8 cellular contexts compared by ENCODE assay signal in genomic region chr9:128066713-128067621, GRCh38. TPM values are rescaled to one million over a fixed set of nuclear protein-coding genes. Genes with fewer than 3 reads are reported as not detected.
DNase-seq lines count a peak whose midpoint lies in the region; ATAC-seq and TF ChIP-seq lines count a peak whose summit lies in the region.

TSS of gene NAIF1 (minus strand) at chr9:128067320. CDS start at chr9:128067101, 219 bp downstream.

- ATAC-seq in RWPE2 (ENCODE audit: low read depth) (peak; percentile 86), natural killer cell (peak; percentile 66 to 83 (median 71))

- peak within 1 kb of the TSS; percentile 94 for H3K4me3 ChIP-seq in LNCaP clone FGC (ENCODE audit: low read depth, low read length)
- H3K4me3 ChIP-seq in RWPE2 (ENCODE audit: severe bottlenecking): peak within 1 kb of the TSS; percentile 55

- peaks cover 34% of the 10 kb centered on the region for H3K4me1 Mint-ChIP-seq in activated T-helper 2 cell treated with anti-CD3 and anti-CD28 coated beads, Interferon-gamma antibody, Interleukin-2, Interleukin-4, amounts not matched to agents 10 μg/mL and 5 μg/mL and 100 μg/mL, durations not matched to agents 14 hours and 24 hours and 36 hours (ENCODE audit: low read depth)
- peaks cover 39% of the 10 kb centered on the region in 2 donors for H3K4me1 Mint-ChIP-seq in natural killer cell

- H3K9me3 ChIP-seq in RWPE2 (ENCODE audit: severe bottlenecking): no peaks in the 10 kb centered on the region

- TF ChIP-seq CTCF in LNCaP clone FGC (IDR thresholded peaks at IDR 0.05; ENCODE audit: control insufficient read depth, extremely low read depth, insufficient read depth): no peak
- no peak for TF ChIP-seq CTCF in RWPE2 (IDR thresholded peaks at IDR 0.05; ENCODE audit: poor library complexity, severe bottlenecking)
- no peak for TF ChIP-seq CTCF in natural killer cell (IDR thresholded peaks at IDR 0.05)

- H3K9me3 Mint-ChIP-seq in activated T-helper 2 cell treated with anti-CD3 and anti-CD28 coated beads, Interferon-gamma antibody, Interleukin-2, Interleukin-4, amounts not matched to agents 10 μg/mL and 5 μg/mL and 100 μg/mL, durations not matched to agents 14 hours and 24 hours and 36 hours: no peaks in the 10 kb centered on the region
- no peaks in the 10 kb centered on the region for H3K9me3 Mint-ChIP-seq in natural killer cell

- H3K27ac Mint-ChIP-seq in activated T-helper 2 cell treated with anti-CD3 and anti-CD28 coated beads, Interferon-gamma antibody, Interleukin-2, Interleukin-4, amounts not matched to agents 10 μg/mL and 5 μg/mL and 100 μg/mL, durations not matched to agents 14 hours and 24 hours and 36 hours: peak within 1 kb of the TSS; percentile 73
- H3K27ac Mint-ChIP-seq in natural killer cell: no peak within 1 kb of the TSS

- DNase-seq in Daoy (ENCODE audit: low read depth) (peak; percentile 99), GOT3 (lab: John Stamatoyannopoulos, UW) (peak; percentile 77), LNCaP clone FGC (ENCODE audit: low read depth) (peak; percentile 99), RWPE2 (ENCODE audit: low spot score) (peak; percentile 95), fibroblast of peridontal ligament (ENCODE audit: extremely low read depth) (peak; percentile 100), natural killer cell (peak; percentile 91)
- peak; percentile 97 for DNase-seq in activated T-helper 2 cell treated with anti-CD3 and anti-CD28 coated beads, Interferon-gamma antibody, Interleukin-2, Interleukin-4, amounts not matched to agents 10 μg/mL and 5 μg/mL and 100 μg/mL, durations not matched to agents 14 hours and 24 hours and 36 hours (ENCODE audit: low spot score)
- peak; percentile 93 for DNase-seq in stimulated activated naive CD4-positive, alpha-beta T cell treated with Interleukin-2 at 50 U/mL for 16 hours (lab: John Stamatoyannopoulos, UW)

- H3K27me3 ChIP-seq in RWPE2 (ENCODE audit: insufficient read depth, poor library complexity, severe bottlenecking): no peaks in the 10 kb centered on the region

- H3K27me3 Mint-ChIP-seq in activated T-helper 2 cell treated with anti-CD3 and anti-CD28 coated beads, Interferon-gamma antibody, Interleukin-2, Interleukin-4, amounts not matched to agents 10 μg/mL and 5 μg/mL and 100 μg/mL, durations not matched to agents 14 hours and 24 hours and 36 hours (ENCODE audit: low read depth): no peaks in the 10 kb centered on the region
- no peaks in the 10 kb centered on the region for H3K27me3 Mint-ChIP-seq in natural killer cell (ENCODE audit: low read depth in 2 of 2)

- no peak within 1 kb of the TSS for H3K4me3 Mint-ChIP-seq in activated T-helper 2 cell treated with anti-CD3 and anti-CD28 coated beads, Interferon-gamma antibody, Interleukin-2, Interleukin-4, amounts not matched to agents 10 μg/mL and 5 μg/mL and 100 μg/mL, durations not matched to agents 14 hours and 24 hours and 36 hours (ENCODE audit: low read depth)
- no peak within 1 kb of the TSS for H3K4me3 Mint-ChIP-seq in natural killer cell

- H3K36me3 Mint-ChIP-seq in activated T-helper 2 cell treated with anti-CD3 and anti-CD28 coated beads, Interferon-gamma antibody, Interleukin-2, Interleukin-4, amounts not matched to agents 10 μg/mL and 5 μg/mL and 100 μg/mL, durations not matched to agents 14 hours and 24 hours and 36 hours (ENCODE audit: low read depth): peaks cover 26% of the 10 kb centered on the region
- H3K36me3 Mint-ChIP-seq in natural killer cell: no peaks in the 10 kb centered on the region

- H3K36me3 ChIP-seq in RWPE2 (ENCODE audit: low read depth): no peaks in the 10 kb centered on the region

- intact Hi-C loops in activated T-helper 2 cell treated with anti-CD3 and anti-CD28 coated beads, Interferon-gamma antibody, Interleukin-2, Interleukin-4, amounts not matched to agents 10 μg/mL and 5 μg/mL and 100 μg/mL, durations not matched to agents 14 hours and 24 hours and 36 hours (cut with micrococcal nuclease): loop anchor here (1.0 to 10.0 kb wide), 3 partner anchors 27 to 292 kb away; partner anchors contain the start of gene SH2D3C
- intact Hi-C loops in natural killer cell (cut with micrococcal nuclease): loop anchor here (2.0 to 10.0 kb wide), 2 partner anchors 40 to 292 kb away; partner anchors contain the start of gene SH2D3C

- H3K4me1 ChIP-seq in RWPE2 (ENCODE audit: insufficient read depth, poor library complexity, severe bottlenecking): peaks cover 14% of the 10 kb centered on the region

- H3K27ac ChIP-seq in RWPE2 (ENCODE audit: poor library complexity, severe bottlenecking): peak within 1 kb of the TSS; percentile 86

RNA-seq across cellular contexts. Expression of gene NAIF1, which starts in this region (rescaled TPM):
- total RNA-seq in Daoy (2014; rRNA removed; shearing (Covaris generic)): 19.4 and 25.5 TPM in 2 replicates
- total RNA-seq in activated T-helper 2 cell treated with anti-CD3 and anti-CD28 coated beads, Interferon-gamma antibody, Interleukin-2, Interleukin-4, amounts not matched to agents 10 μg/mL and 5 μg/mL and 100 μg/mL, durations not matched to agents 14 hours and 24 hours and 36 hours: 10.2 and 10.5 TPM in 2 replicates
- 10 to 100 TPM; 11.9 to 12.6 (median 12.1) TPM for total RNA-seq in natural killer cell

Comparison
In these comparisons a context has a peak if more than half of its experiments do, and no peak if none do; other contexts are left out.
1. Peak in every context shown above with its lines: DNase-seq, ATAC-seq, H3K4me3 ChIP-seq and H3K27ac ChIP-seq.